In genomic region chr10:80187465-80188409, GRCh38 we compare ENCODE assay signal across 9 cellular contexts. TPM values are rescaled to one million over a fixed set of nuclear protein-coding genes. Genes with fewer than 3 reads are reported as not detected.
DNase-seq lines count a peak whose midpoint lies in the region; ATAC-seq and TF ChIP-seq lines count a peak whose summit lies in the region.
"Had no signal": no experiment of that assay in that cellular context is flagged by ENCODE, and none has a peak within 500 bp of the region (broad histone marks: within the 10 kb centered on the region; RNA-seq: fewer than 3 reads in every experiment).

No MANE protein-coding gene starts in this region.

- ATAC-seq in GM18517 (IDR thresholded peaks at IDR 0.05; ENCODE audit: unreplicated experiment) (peak; percentile 90), HG02642 (IDR thresholded peaks at IDR 0.05; ENCODE audit: poor library complexity, unreplicated experiment) (peak; percentile 89)
- ATAC-seq in activated CD8-positive, alpha-beta memory T cell treated with anti-CD3 and anti-CD28 coated beads, Interleukin-2, amount 10 ng/mL, durations not matched to agents 7 days and 5 days: peak; percentile 90

- H2AFZ ChIP-seq in mammary epithelial cell (ENCODE audit: low read depth, low read length): no peak overlapping the region

- peak overlapping the region; percentile 94 for H3K27ac Mint-ChIP-seq in activated CD8-positive, alpha-beta memory T cell treated with anti-CD3 and anti-CD28 coated beads, Interleukin-2, amount 10 ng/mL, durations not matched to agents 7 days and 5 days
- H3K27ac Mint-ChIP-seq in immature natural killer cell: peak overlapping the region; percentile 81 to 92 (median 88)

- in situ Hi-C loops in mammary epithelial cell (cut with MboI; ENCODE audit: low sequenced_read_pairs in 2 of 2): no loop called here

- TF ChIP-seq CTCF in mammary epithelial cell (conservative IDR thresholded peaks at IDR 0.05 in 1 of 2, IDR thresholded peaks at IDR 0.05 in 1 of 2; ENCODE audit: extremely low read depth in 1 of 2, insufficient read depth in 1 of 2, low read depth in 1 of 2, low read length in 2 of 2): no peak

- H3K9ac ChIP-seq in mammary epithelial cell (ENCODE audit: insufficient read depth, low read length): no peak overlapping the region

- DNase-seq in NCI-H2196 treated with DMSO at 0.1 percent for 48 hours (lab: John Stamatoyannopoulos, UW; ENCODE audit: unreplicated experiment) (peak; percentile 64), immature natural killer cell (peak; percentile 54 to 68 (median 61)), NCI-H446 (lab: John Stamatoyannopoulos, UW) (no peak), mammary epithelial cell (no peak)
- DNase-seq in activated CD8-positive, alpha-beta memory T cell treated with anti-CD3 and anti-CD28 coated beads, Interleukin-2, amount 10 ng/mL, durations not matched to agents 7 days and 5 days: peak; percentile 94
- DNase-seq in stimulated activated CD8-positive, alpha-beta memory T cell treated with anti-CD3 and anti-CD28 coated beads, Interleukin-4, amount 100 ng/mL, for 1 hour (ENCODE audit: low read depth in 2 of 2, low spot score in 1 of 2): peak; percentile 34 to 53

- peaks cover 99% of the 10 kb centered on the region for H3K79me2 ChIP-seq in mammary epithelial cell (ENCODE audit: insufficient read depth, low read length)

- no peaks in the 10 kb centered on the region for H4K20me1 ChIP-seq in mammary epithelial cell (ENCODE audit: insufficient read depth, low read length)

- no peak overlapping the region for H3K4me3 ChIP-seq in mammary epithelial cell (replicated peaks in 1 of 3; ENCODE audit: insufficient read depth in 1 of 3, low read depth in 2 of 3, low read length in 3 of 3)

- no peaks in the 10 kb centered on the region for H3K9me3 ChIP-seq in mammary epithelial cell (replicated peaks; ENCODE audit: insufficient read depth, low read length)

- no peaks in the 10 kb centered on the region for H3K4me1 ChIP-seq in mammary epithelial cell (ENCODE audit: insufficient read depth, low read length)

- no TSS peak for BruUV-seq in mammary epithelial cell (replicated peaks; lab: Mats Ljungman, UMichigan)

- no peak overlapping the region for H3K4me2 ChIP-seq in mammary epithelial cell (ENCODE audit: insufficient read depth, low read depth, low read length)

- H3K9me3 Mint-ChIP-seq in activated CD8-positive, alpha-beta memory T cell treated with anti-CD3 and anti-CD28 coated beads, Interleukin-2, amount 10 ng/mL, durations not matched to agents 7 days and 5 days (ENCODE audit: low read depth): peaks cover 5% of the 10 kb centered on the region
- no peaks in the 10 kb centered on the region for H3K9me3 Mint-ChIP-seq in immature natural killer cell

- intact Hi-C loops in mammary epithelial cell (cut with micrococcal nuclease): no loop called here

- dilution Hi-C loops in mammary epithelial cell (cut with HindIII; ENCODE audit: low sequenced_read_pairs): no loop called here

- no peaks in the 10 kb centered on the region for H3K27me3 ChIP-seq in mammary epithelial cell (ENCODE audit: insufficient read depth, low read length)

- H3K4me1 Mint-ChIP-seq in activated CD8-positive, alpha-beta memory T cell treated with anti-CD3 and anti-CD28 coated beads, Interleukin-2, amount 10 ng/mL, durations not matched to agents 7 days and 5 days: peaks cover 67% of the 10 kb centered on the region
- H3K4me1 Mint-ChIP-seq in immature natural killer cell: peaks cover 85 to 92% of the 10 kb centered on the region in 2 donors

- H3K27me3 Mint-ChIP-seq in activated CD8-positive, alpha-beta memory T cell treated with anti-CD3 and anti-CD28 coated beads, Interleukin-2, amount 10 ng/mL, durations not matched to agents 7 days and 5 days: no peaks in the 10 kb centered on the region
- H3K27me3 Mint-ChIP-seq in immature natural killer cell (ENCODE audit: low read depth in 3 of 3): peaks cover 5 to 21% (median 18%) of the 10 kb centered on the region in 3 donors

- no peaks in the 10 kb centered on the region for H3K36me3 ChIP-seq in mammary epithelial cell (ENCODE audit: insufficient read depth, low read length)

- 92% methylated on average over 13 of the region's 16 CpGs for WGBS in mammary epithelial cell (ENCODE audit: low coverage, missing lambda C conversion rate)

- CTCF ChIA-PET in activated CD8-positive, alpha-beta memory T cell treated with anti-CD3 and anti-CD28 coated beads, Interleukin-2, amount 10 ng/mL, durations not matched to agents 7 days and 5 days (lab: Charles Lee): interaction anchor here (0.9 to 2.0 kb wide), 13 partner anchors 9 to 190 kb away, joined by 3 to 17 read pairs (median 7); partner anchors contain the start of gene ANXA11
- CTCF ChIA-PET in mammary epithelial cell (lab: Charles Lee; ENCODE audit: low non-redundant PET): no interaction called here

- H3K27ac ChIP-seq in mammary epithelial cell (ENCODE audit: insufficient read depth, low read depth, low read length): no peak overlapping the region

- H3K36me3 Mint-ChIP-seq in activated CD8-positive, alpha-beta memory T cell treated with anti-CD3 and anti-CD28 coated beads, Interleukin-2, amount 10 ng/mL, durations not matched to agents 7 days and 5 days: peaks cover 30% of the 10 kb centered on the region
- H3K36me3 Mint-ChIP-seq in immature natural killer cell: no peaks in the 10 kb centered on the region

- peak overlapping the region; percentile 63 for H3K4me3 Mint-ChIP-seq in activated CD8-positive, alpha-beta memory T cell treated with anti-CD3 and anti-CD28 coated beads, Interleukin-2, amount 10 ng/mL, durations not matched to agents 7 days and 5 days
- H3K4me3 Mint-ChIP-seq in immature natural killer cell: peak overlapping the region; percentile 50 to 76 (median 72)

RNA-seq across cellular contexts. Expression of gene ANXA11, which starts 17.6 kb away (rescaled TPM):
- 100 to 1,000 TPM; 251 to 288 TPM for total RNA-seq in activated CD8-positive, alpha-beta memory T cell treated with anti-CD3 and anti-CD28 coated beads, Interleukin-2, amount 10 ng/mL, durations not matched to agents 7 days and 5 days
- 100 to 1,000 TPM; 136 to 270 (median 181) TPM for polyA plus RNA-seq in immature natural killer cell
- total RNA-seq in mammary epithelial cell: 100 to 1,000 TPM in 1 of 2 donors, 10 to 100 TPM in 1; 36.8 to 117 TPM
- 75.0 TPM for polyA plus RNA-seq in mammary epithelial cell
- 154 TPM for polyA minus RNA-seq in mammary epithelial cell

RNA-seq across cellular contexts. Expression of gene PLAC9, which starts 55.2 kb away (rescaled TPM):
- not detected for total RNA-seq in activated CD8-positive, alpha-beta memory T cell treated with anti-CD3 and anti-CD28 coated beads, Interleukin-2, amount 10 ng/mL, durations not matched to agents 7 days and 5 days
- polyA plus RNA-seq in immature natural killer cell (not detected), mammary epithelial cell (0.10 TPM)
- total RNA-seq in mammary epithelial cell: under 1 TPM; 0.50 to 0.68 TPM
- not detected for polyA minus RNA-seq in mammary epithelial cell
- total RNA-seq: SK-MEL-5 had no signal

Comparison
In these comparisons a context has a peak if more than half of its experiments do, and no peak if none do; other contexts are left out.
1. DNase-seq: peak in NCI-H2196 treated with DMSO at 0.1 percent for 48 hours (single experiment), activated CD8-positive, alpha-beta memory T cell treated with anti-CD3 and anti-CD28 coated beads, Interleukin-2, amount 10 ng/mL, durations not matched to agents 7 days and 5 days (single experiment), immature natural killer cell (3 of 3) and stimulated activated CD8-positive, alpha-beta memory T cell treated with anti-CD3 and anti-CD28 coated beads, Interleukin-4, amount 100 ng/mL, for 1 hour (2 of 2); none in NCI-H446 (0 of 2) and mammary epithelial cell (single experiment).
2. Peak in every context shown above with its lines, with median percentiles within 50 percentile points of each other: ATAC-seq.